In genomic region chr4:1478766-1479355, GRCh38 we compare ENCODE assay signal across 17 cellular contexts.
A peak's percentile ranks its signal among the peaks of the same experiment; 100 is the strongest.
DNase-seq lines count a peak whose midpoint lies in the region; ATAC-seq and TF ChIP-seq lines count a peak whose summit lies in the region.
"Had no signal": no experiment of that assay in that cellular context is flagged by ENCODE, and none has a peak within 500 bp of the region (broad histone marks: within the 10 kb centered on the region; RNA-seq: fewer than 3 reads in every experiment).

No MANE protein-coding gene starts in this region.

- no TSS peak for BruUV-seq in OCI-LY7 (replicated peaks; lab: Mats Ljungman, UMichigan)

- H3K27ac Mint-ChIP-seq in glutamatergic neuron (ENCODE audit: unreplicated experiment): no peak overlapping the region

- H4K20me1 ChIP-seq in OCI-LY7 (ENCODE audit: insufficient read depth, low read length): no peaks in the 10 kb centered on the region
- H4K20me1 ChIP-seq: BLaER1 had no signal

- H3K4me3 Mint-ChIP-seq in glutamatergic neuron (ENCODE audit: unreplicated experiment): no peak overlapping the region

- intact Hi-C loops in cardiac septum (cut with DNase I): no loop called here
- intact Hi-C loops in left ventricle myocardium inferior (cut with micrococcal nuclease): no loop called here
- intact Hi-C loops in spleen (cut with DNase I; ENCODE audit: low total_unique reads): no loop called here
- intact Hi-C loops in OCI-LY7 (cut with micrococcal nuclease; ENCODE audit: unreplicated experiment): no loop called here

- H3K27ac ChIP-seq in left ventricle myocardium inferior (replicated peaks) (no peak overlapping the region), spleen (no peak overlapping the region), OCI-LY7 (ENCODE audit: low read depth, low read length, poor library complexity, severe bottlenecking) (no peak overlapping the region)
- H3K27ac ChIP-seq: BLaER1, PC-9 had no signal

- H3K4me3 ChIP-seq in left ventricle myocardium inferior: no peak overlapping the region
- H3K4me3 ChIP-seq in spleen: no peak overlapping the region
- H3K4me3 ChIP-seq in OCI-LY7 (ENCODE audit: low read depth, low read length, poor library complexity, severe bottlenecking): no peak overlapping the region
- H3K4me3 ChIP-seq: BLaER1, PC-9 had no signal

- H2AFZ ChIP-seq in OCI-LY7 (ENCODE audit: low read length): no peak overlapping the region
- H2AFZ ChIP-seq: PC-9 had no signal

- peaks cover 2% of the 10 kb centered on the region for H3K27me3 Mint-ChIP-seq in glutamatergic neuron (ENCODE audit: unreplicated experiment)

- H3K4me1 ChIP-seq in left ventricle myocardium inferior (no peaks in the 10 kb centered on the region), spleen (no peaks in the 10 kb centered on the region), OCI-LY7 (ENCODE audit: insufficient read depth, low read length, poor library complexity, severe bottlenecking) (no peaks in the 10 kb centered on the region)
- H3K4me1 ChIP-seq: BLaER1 had no signal

- WGBS in spleen, 5 donors: 55 to 71% (median 63%) methylated on average over 8 to 10 of the region's 10 CpGs

- H3K9me3 Mint-ChIP-seq in glutamatergic neuron (ENCODE audit: unreplicated experiment): peaks cover 3% of the 10 kb centered on the region

- CTCF ChIA-PET in OCI-LY7 (lab: Charles Lee; ENCODE audit: unreplicated experiment): no interaction called here

- H3K36me3 Mint-ChIP-seq in glutamatergic neuron (ENCODE audit: unreplicated experiment): peaks cover 11% of the 10 kb centered on the region

- H3K27me3 ChIP-seq in left ventricle myocardium inferior (ENCODE audit: low read depth): peaks cover 24% of the 10 kb centered on the region
- peaks cover 0 to 19% (median 0%) of the 10 kb centered on the region in 7 donors for H3K27me3 ChIP-seq in spleen (replicated peaks in 1 of 7)
- H3K27me3 ChIP-seq: BLaER1 had no signal

- no peak overlapping the region for H3K4me2 ChIP-seq in OCI-LY7 (ENCODE audit: low read length)
- H3K4me2 ChIP-seq: BLaER1, PC-9 had no signal

- TF ChIP-seq POLR2A in spleen (IDR thresholded peaks at IDR 0.05): no peak

- H3K36me3 ChIP-seq in left ventricle myocardium inferior (no peaks in the 10 kb centered on the region), spleen (no peaks in the 10 kb centered on the region), OCI-LY7 (ENCODE audit: insufficient read depth, low read length) (no peaks in the 10 kb centered on the region)
- H3K36me3 ChIP-seq: BLaER1 had no signal

- H3K4me1 Mint-ChIP-seq in glutamatergic neuron (ENCODE audit: low read depth, unreplicated experiment): no peaks in the 10 kb centered on the region

- TF ChIP-seq CTCF in left ventricle myocardium inferior (IDR thresholded peaks at IDR 0.05; ENCODE audit: borderline replicate concordance): no peak
- TF ChIP-seq CTCF in glutamatergic neuron (IDR thresholded peaks at IDR 0.05; ENCODE audit: partially characterized antibody, unreplicated experiment): no peak
- no peak for TF ChIP-seq CTCF in spleen (IDR thresholded peaks at IDR 0.05 in 8 of 11, conservative IDR thresholded peaks at IDR 0.05 in 3 of 11)
- no peak for TF ChIP-seq CTCF in OCI-LY7 (conservative IDR thresholded peaks at IDR 0.05; ENCODE audit: low read length)

- H3K79me2 ChIP-seq in OCI-LY7 (ENCODE audit: insufficient read depth, low read depth, low read length): no peaks in the 10 kb centered on the region

- POLR2A ChIA-PET in OCI-LY7 (lab: Charles Lee): no interaction called here

- no peak for ATAC-seq in GM21786 (IDR thresholded peaks at IDR 0.05; ENCODE audit: unreplicated experiment)

- no peaks in the 10 kb centered on the region for H3K9me2 ChIP-seq in OCI-LY7 (ENCODE audit: insufficient read depth, low read length)

- peaks cover 44% of the 10 kb centered on the region for H3K9me3 ChIP-seq in left ventricle myocardium inferior (replicated peaks)
- peaks cover 0 to 45% (median 36%) of the 10 kb centered on the region in 8 donors for H3K9me3 ChIP-seq in spleen
- 0 out of 2 replicates have a peak, but pooled peaks cover 5% of the 10 kb centered on the region for H3K9me3 ChIP-seq in OCI-LY7 (ENCODE audit: low read length)

- DNase-seq in cardiac septum (ENCODE audit: low spot score): peak; percentile 57
- no peak for DNase-seq in left ventricle myocardium inferior
- peak; percentile 45 for DNase-seq in ELF-1 (ENCODE audit: low read depth, low spot score)
- peak; percentile 6 for DNase-seq in glutamatergic neuron
- DNase-seq in spleen: peak; percentile 55
- DNase-seq in NCI-H526 treated with DMSO at 0.1 percent for 48 hours (lab: John Stamatoyannopoulos, UW): no peak
- DNase-seq in OCI-LY7 (ENCODE audit: low spot score): no peak
- DNase-seq: DMS153, EL, Karpas-422, MM.1S, NCI-H2081 treated with DMSO at 0.1 percent for 48 hours, NCI-H2227 treated with DMSO at 0.1 percent for 48 hours, NCI-H524 treated with DMSO at 0.1 percent for 48 hours, PC-9 had no signal

Comparison
In these comparisons a context has a peak if more than half of its experiments do, and no peak if none do; other contexts are left out.
1. DNase-seq: peak in cardiac septum (single experiment), ELF-1 (single experiment), glutamatergic neuron (single experiment) and spleen (single experiment); none in left ventricle myocardium inferior (single experiment), NCI-H526 treated with DMSO at 0.1 percent for 48 hours (single experiment) and OCI-LY7 (single experiment).